Comparison of ENCODE assay signal across 8 cellular contexts in the genomic region with DNA sequence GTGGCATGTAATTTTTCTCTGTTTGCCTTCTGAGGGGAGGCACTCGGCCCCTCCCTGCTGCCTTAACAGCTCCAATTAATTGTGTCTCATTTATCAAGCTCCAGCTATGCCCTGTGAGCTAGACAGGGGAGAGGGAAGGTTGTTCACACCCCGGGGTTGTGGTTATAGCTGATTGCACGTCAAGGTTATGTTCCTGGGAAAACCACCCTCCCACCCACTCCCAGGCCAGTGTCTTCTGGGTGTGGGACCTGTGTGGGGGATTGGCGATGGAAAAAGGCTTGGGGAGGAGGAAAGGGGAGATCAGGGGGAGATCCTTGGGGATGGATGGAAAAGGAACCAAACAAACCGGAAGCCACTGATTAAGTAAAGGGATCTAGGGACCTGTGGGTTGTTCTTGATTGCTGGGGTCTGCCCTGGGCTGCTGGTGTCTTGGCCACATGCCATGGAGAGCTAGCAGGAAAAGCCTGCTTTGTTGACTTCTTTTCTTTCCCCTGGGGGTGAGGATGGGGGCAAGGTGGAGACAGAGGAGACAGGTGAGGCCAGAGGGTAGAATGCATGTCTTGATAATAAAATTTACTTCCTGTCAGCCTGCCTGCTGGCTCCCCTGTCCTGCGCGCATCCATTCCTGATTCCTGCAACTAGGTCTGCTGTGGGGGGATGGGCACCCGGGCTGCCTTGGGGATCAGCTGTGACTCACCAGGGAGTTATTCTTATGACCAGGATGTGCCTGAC. TPM values are rescaled to one million over a fixed set of nuclear protein-coding genes. Genes with fewer than 3 reads are reported as not detected.
DNase-seq lines count a peak whose midpoint lies in the region; ATAC-seq, FAIRE-seq and TF ChIP-seq lines count a peak whose summit lies in the region.

No MANE protein-coding gene starts in this region.

- no peak overlapping the region for H4K12ac ChIP-seq in trophoblast cell (ENCODE audit: low read depth, low read length)

- H2BK12ac ChIP-seq in trophoblast cell (ENCODE audit: low read length) = peak overlapping the region; percentile 92

- TF ChIP-seq POLR2A in H54 (IDR thresholded peaks at IDR 0.05; ENCODE audit: low read depth, low read length) = no peak

- peak overlapping the region; percentile 57 for H3K4ac ChIP-seq in trophoblast cell (ENCODE audit: low read depth, low read length)

- H4K8ac ChIP-seq in trophoblast cell (ENCODE audit: low read depth, low read length) = peak overlapping the region; percentile 73

- peak overlapping the region; percentile 97 to 98 for H3K27ac Mint-ChIP-seq in activated naive CD4-positive, alpha-beta T cell treated with anti-CD3 and anti-CD28 coated beads, Interleukin-2, amount 50 U/mL, for 72 hours

- DNase-seq in AG04449 (ENCODE audit: low read depth, low spot score) (peak; percentile 69), H54 (ENCODE audit: insufficient read length, low spot score) (peak; percentile 75), NCI-H526 (lab: John Stamatoyannopoulos, UW) (peak; percentile 94 to 97), cardiac muscle cell (ENCODE audit: low read depth in 1 of 2, low spot score in 1 of 2) (peak; percentile 65 to 92), trophoblast cell (peak; percentile 26 to 43), NOMO-1 treated with dmso at 0.1 percent for 144 hours (lab: John Stamatoyannopoulos, UW; ENCODE audit: unreplicated experiment) (no peak)
- peak in 1 of 2 donors; percentile 80 for DNase-seq in activated naive CD4-positive, alpha-beta T cell treated with anti-CD3 and anti-CD28 coated beads, Interleukin-2, amount 50 U/mL, for 72 hours (ENCODE audit: low spot score in 2 of 2)

- H3K4me2 ChIP-seq in trophoblast cell (ENCODE audit: low read length) = peak overlapping the region; percentile 26

- TF ChIP-seq CTCF in AG04449 (IDR thresholded peaks at IDR 0.05; ENCODE audit: insufficient read depth, low read length, missing control alignments) (no peak), cardiac muscle cell (IDR thresholded peaks at IDR 0.05; ENCODE audit: low read depth, low read length) (no peak)

- peaks cover 13 to 21% of the 10 kb centered on the region in 2 donors for H3K36me3 Mint-ChIP-seq in activated naive CD4-positive, alpha-beta T cell treated with anti-CD3 and anti-CD28 coated beads, Interleukin-2, amount 50 U/mL, for 72 hours

- H3K4me3 ChIP-seq in AG04449 (ENCODE audit: low read depth, low read length) (no peak overlapping the region), cardiac muscle cell (no peak overlapping the region), trophoblast cell (ENCODE audit: low read depth, low read length) (no peak overlapping the region)

- H2AFZ ChIP-seq in trophoblast cell (ENCODE audit: insufficient read depth, low read length, poor library complexity) = no peak overlapping the region

- no peak overlapping the region for H3K27ac ChIP-seq in cardiac muscle cell
- peak overlapping the region; percentile 80 for H3K27ac ChIP-seq in trophoblast cell (ENCODE audit: low read depth, low read length)

- H3K27me3 ChIP-seq in cardiac muscle cell (no peaks in the 10 kb centered on the region), trophoblast cell (ENCODE audit: insufficient read depth, low read length) (no peaks in the 10 kb centered on the region)

- no peaks in the 10 kb centered on the region for H3K9me3 ChIP-seq in cardiac muscle cell (ENCODE audit: low read depth)
- no peaks in the 10 kb centered on the region for H3K9me3 ChIP-seq in trophoblast cell (ENCODE audit: insufficient read depth, low read depth, low read length)

- H2BK120ac ChIP-seq in trophoblast cell (ENCODE audit: insufficient read depth, low read length, poor library complexity) = peak overlapping the region; percentile 85

- H3K4me1 ChIP-seq in cardiac muscle cell (ENCODE audit: low read depth) (peaks cover 18% of the 10 kb centered on the region), trophoblast cell (ENCODE audit: control insufficient read depth in 1 of 2, insufficient read depth in 2 of 2, low read length in 2 of 2) (peaks cover 22 to 25% of the 10 kb centered on the region in 2 experiments)

- H2AK5ac ChIP-seq in trophoblast cell (ENCODE audit: low read length) = peak overlapping the region; percentile 92

- peaks cover 13% of the 10 kb centered on the region for H3K79me1 ChIP-seq in trophoblast cell (ENCODE audit: low read length)

- no CpG with 5 or more reads among the region's 8 CpGs for WGBS in trophoblast cell (ENCODE audit: extremely low coverage, insufficient coverage, insufficient read length)

- peak overlapping the region; percentile 72 for H3K14ac ChIP-seq in trophoblast cell (ENCODE audit: low read length)

- H3K79me2 ChIP-seq in trophoblast cell (ENCODE audit: control insufficient read depth, insufficient read depth, low read length, poor library complexity) = peaks cover 4% of the 10 kb centered on the region

- ATAC-seq in activated naive CD4-positive, alpha-beta T cell treated with anti-CD3 and anti-CD28 coated beads, Interleukin-2, amount 50 U/mL, for 72 hours = no peak
- ATAC-seq in HG02885 (IDR thresholded peaks at IDR 0.05; ENCODE audit: poor library complexity, unreplicated experiment) = no peak

- CTCF ChIA-PET in AG04449 (lab: Yijun Ruan, JAX) = interaction anchor here (0.9 to 2.0 kb wide), 5 partner anchors 9 to 67 kb away, joined by 3 to 9 read pairs (median 3); no protein-coding TSS in a partner anchor

- peak overlapping the region; percentile 92 for H4K91ac ChIP-seq in trophoblast cell (ENCODE audit: low read depth, low read length)

- peak overlapping the region; percentile 61 for H2BK5ac ChIP-seq in trophoblast cell (ENCODE audit: low read depth, low read length, poor library complexity)

- H3K9me3 Mint-ChIP-seq in activated naive CD4-positive, alpha-beta T cell treated with anti-CD3 and anti-CD28 coated beads, Interleukin-2, amount 50 U/mL, for 72 hours = peaks cover 0 to 4% of the 10 kb centered on the region in 2 donors

- POLR2A ChIA-PET in AG04449 (lab: Yijun Ruan, JAX) = interaction anchor here (0.7 to 1.0 kb wide), 3 partner anchors 164 to 194 kb away, joined by 3 read pairs; no protein-coding TSS in a partner anchor

- no peak overlapping the region for H3K23ac ChIP-seq in trophoblast cell (ENCODE audit: low read length)

- no peak overlapping the region for H3K9ac ChIP-seq in trophoblast cell (ENCODE audit: low read length)

- H3K36me3 ChIP-seq in cardiac muscle cell (no peaks in the 10 kb centered on the region), trophoblast cell (ENCODE audit: control insufficient read depth in 1 of 2, insufficient read depth in 2 of 2, low read length in 2 of 2) (no peaks in the 10 kb centered on the region)

- peak overlapping the region; percentile 33 for H3K18ac ChIP-seq in trophoblast cell (ENCODE audit: low read length)

- no peak for FAIRE-seq in H54 (lab: Jason Lieb, UNC)

RNA-seq across cellular contexts. Expression of a gene that starts 14.1 kb away (rescaled TPM):
- 100 to 1,000 TPM in 1 of 2 donors, 10 to 100 TPM in 1; 90.4 to 139 TPM for total RNA-seq in activated naive CD4-positive, alpha-beta T cell treated with anti-CD3 and anti-CD28 coated beads, Interleukin-2, amount 50 U/mL, for 72 hours
- 9.8 and 18.2 TPM in 2 replicates for total RNA-seq in cardiac muscle cell
- polyA plus RNA-seq in cardiac muscle cell = 6.4 and 17.1 TPM in 2 replicates
- 4.6 and 5.1 TPM in 2 replicates for polyA plus RNA-seq in trophoblast cell (2013)
